In the genomic region with DNA sequence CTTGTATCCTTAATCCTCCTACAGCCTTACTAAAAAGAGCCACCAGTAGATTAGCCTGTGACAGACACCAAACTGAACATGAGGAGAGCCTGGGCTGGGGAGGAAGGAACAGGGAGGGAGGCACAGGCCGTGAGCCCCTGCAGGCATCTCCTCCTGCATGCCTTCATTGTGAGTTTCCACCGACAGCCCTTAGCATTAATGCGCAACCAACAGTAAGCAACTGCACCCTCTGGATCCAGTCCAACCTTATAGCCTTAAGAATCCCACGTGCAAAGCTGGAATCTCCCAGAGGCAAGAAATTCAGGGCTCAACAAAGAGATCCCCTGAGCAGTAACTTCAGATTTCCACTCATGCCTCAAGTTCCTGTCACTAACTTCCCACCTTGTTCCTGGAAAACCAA, we compare ENCODE assay signal across 8 cellular contexts.
DNase-seq lines count a peak whose midpoint lies in the region; ATAC-seq and TF ChIP-seq lines count a peak whose summit lies in the region.

No MANE protein-coding gene starts in this region.

- no peak for TF ChIP-seq CTCF in foreskin fibroblast (IDR thresholded peaks at IDR 0.05; ENCODE audit: low read depth, low read length)

- H3K27me3 Mint-ChIP-seq in activated CD4-positive, alpha-beta T cell treated with anti-CD3 and anti-CD28 coated beads, Interleukin-2, amount 10 ng/mL, durations not matched to agents 7 days and 5 days = no peaks in the 10 kb centered on the region
- H3K27me3 Mint-ChIP-seq in activated CD4-positive, alpha-beta memory T cell treated with anti-CD3 and anti-CD28 coated beads, Interleukin-2, amount 10 ng/mL, durations not matched to agents 7 days and 5 days = no peaks in the 10 kb centered on the region
- no peaks in the 10 kb centered on the region for H3K27me3 Mint-ChIP-seq in stimulated activated naive B cell treated with anti-CD40 and anti-IgM and Interleukin-4, amounts not matched to agents 10 μg/mL and 1 μg/mL and 100 μg/mL, for 72 hours

- POLR2A ChIA-PET in activated CD4-positive, alpha-beta T cell treated with anti-CD3 and anti-CD28 coated beads, Interleukin-2, amount 10 ng/mL, durations not matched to agents 7 days and 5 days (lab: Charles Lee) = no interaction called here
- POLR2A ChIA-PET in activated CD4-positive, alpha-beta memory T cell treated with anti-CD3 and anti-CD28 coated beads, Interleukin-2, amount 10 ng/mL, durations not matched to agents 7 days and 5 days (lab: Charles Lee) = interaction anchor here (1.0 to 31.4 kb wide), 8 partner anchors 14 to 211 kb away, joined by 3 to 1025 read pairs (median 157); no protein-coding TSS in a partner anchor

- H3K4me1 Mint-ChIP-seq in activated CD4-positive, alpha-beta T cell treated with anti-CD3 and anti-CD28 coated beads, Interleukin-2, amount 10 ng/mL, durations not matched to agents 7 days and 5 days = peaks cover 96% of the 10 kb centered on the region
- H3K4me1 Mint-ChIP-seq in activated CD4-positive, alpha-beta memory T cell treated with anti-CD3 and anti-CD28 coated beads, Interleukin-2, amount 10 ng/mL, durations not matched to agents 7 days and 5 days = peaks cover 97% of the 10 kb centered on the region
- H3K4me1 Mint-ChIP-seq in stimulated activated naive B cell treated with anti-CD40 and anti-IgM and Interleukin-4, amounts not matched to agents 10 μg/mL and 1 μg/mL and 100 μg/mL, for 72 hours = peaks cover 76 to 95% of the 10 kb centered on the region in 2 donors

- peak overlapping the region; percentile 89 for H3K27ac Mint-ChIP-seq in activated CD4-positive, alpha-beta T cell treated with anti-CD3 and anti-CD28 coated beads, Interleukin-2, amount 10 ng/mL, durations not matched to agents 7 days and 5 days
- H3K27ac Mint-ChIP-seq in activated CD4-positive, alpha-beta memory T cell treated with anti-CD3 and anti-CD28 coated beads, Interleukin-2, amount 10 ng/mL, durations not matched to agents 7 days and 5 days = peak overlapping the region; percentile 85
- H3K27ac Mint-ChIP-seq in stimulated activated naive B cell treated with anti-CD40 and anti-IgM and Interleukin-4, amounts not matched to agents 10 μg/mL and 1 μg/mL and 100 μg/mL, for 72 hours = peak overlapping the region; percentile 93

- no peak for ATAC-seq in stimulated activated naive B cell treated with anti-CD40 and anti-IgM and Interleukin-4, amounts not matched to agents 10 μg/mL and 1 μg/mL and 100 μg/mL, for 72 hours (replicated peaks)
- ATAC-seq in HG02970 (IDR thresholded peaks at IDR 0.05; ENCODE audit: low FRiP score, unreplicated experiment) (no peak), GM18873 (IDR thresholded peaks at IDR 0.05; ENCODE audit: low FRiP score, unreplicated experiment) (no peak)

- H3K9me3 Mint-ChIP-seq in activated CD4-positive, alpha-beta T cell treated with anti-CD3 and anti-CD28 coated beads, Interleukin-2, amount 10 ng/mL, durations not matched to agents 7 days and 5 days = no peaks in the 10 kb centered on the region
- H3K9me3 Mint-ChIP-seq in activated CD4-positive, alpha-beta memory T cell treated with anti-CD3 and anti-CD28 coated beads, Interleukin-2, amount 10 ng/mL, durations not matched to agents 7 days and 5 days = no peaks in the 10 kb centered on the region
- H3K9me3 Mint-ChIP-seq in stimulated activated naive B cell treated with anti-CD40 and anti-IgM and Interleukin-4, amounts not matched to agents 10 μg/mL and 1 μg/mL and 100 μg/mL, for 72 hours = peaks cover 0 to 2% of the 10 kb centered on the region in 2 donors

- H3K4me3 Mint-ChIP-seq in activated CD4-positive, alpha-beta T cell treated with anti-CD3 and anti-CD28 coated beads, Interleukin-2, amount 10 ng/mL, durations not matched to agents 7 days and 5 days = peak overlapping the region; percentile 69
- H3K4me3 Mint-ChIP-seq in activated CD4-positive, alpha-beta memory T cell treated with anti-CD3 and anti-CD28 coated beads, Interleukin-2, amount 10 ng/mL, durations not matched to agents 7 days and 5 days = peak overlapping the region; percentile 19
- H3K4me3 Mint-ChIP-seq in stimulated activated naive B cell treated with anti-CD40 and anti-IgM and Interleukin-4, amounts not matched to agents 10 μg/mL and 1 μg/mL and 100 μg/mL, for 72 hours = peak overlapping the region in 1 of 2 donors; percentile 10

- no peak for DNase-seq in activated CD4-positive, alpha-beta T cell treated with anti-CD3 and anti-CD28 coated beads, Interleukin-2, amount 10 ng/mL, durations not matched to agents 7 days and 5 days
- no peak for DNase-seq in activated CD4-positive, alpha-beta T cell treated with anti-CD3 and anti-CD28 coated beads, Interleukin-2, amount 50 U/mL, for 4 hours
- DNase-seq in activated CD4-positive, alpha-beta memory T cell treated with anti-CD3 and anti-CD28 coated beads, Interleukin-2, amount 10 ng/mL, durations not matched to agents 7 days and 5 days = no peak
- DNase-seq in foreskin fibroblast (peak; percentile 86 to 92), OCI-M1 (lab: John Stamatoyannopoulos, UW) (no peak)
- DNase-seq in stimulated activated naive B cell treated with anti-CD40 and anti-IgM and Interleukin-4, amounts not matched to agents 10 μg/mL and 1 μg/mL and 100 μg/mL, for 72 hours = no peak

- H3K4me3 ChIP-seq in foreskin fibroblast (ENCODE audit: low read depth in 1 of 2, low read length in 2 of 2) = no peak overlapping the region

- CTCF ChIA-PET in activated CD4-positive, alpha-beta T cell treated with anti-CD3 and anti-CD28 coated beads, Interleukin-2, amount 10 ng/mL, durations not matched to agents 7 days and 5 days (lab: Charles Lee) = interaction anchor here (1.1 to 3.6 kb wide), 5 partner anchors 9 to 216 kb away, joined by 3 to 13 read pairs (median 8); no protein-coding TSS in a partner anchor
- CTCF ChIA-PET in activated CD4-positive, alpha-beta memory T cell treated with anti-CD3 and anti-CD28 coated beads, Interleukin-2, amount 10 ng/mL, durations not matched to agents 7 days and 5 days (lab: Charles Lee) = interaction anchor here (1.1 to 4.8 kb wide), 4 partner anchors 9 to 212 kb away, joined by 5 to 29 read pairs (median 7); no protein-coding TSS in a partner anchor

- H3K36me3 Mint-ChIP-seq in activated CD4-positive, alpha-beta T cell treated with anti-CD3 and anti-CD28 coated beads, Interleukin-2, amount 10 ng/mL, durations not matched to agents 7 days and 5 days (ENCODE audit: low read depth) = peaks cover 89% of the 10 kb centered on the region
- H3K36me3 Mint-ChIP-seq in activated CD4-positive, alpha-beta memory T cell treated with anti-CD3 and anti-CD28 coated beads, Interleukin-2, amount 10 ng/mL, durations not matched to agents 7 days and 5 days (ENCODE audit: low read depth) = peaks cover 87% of the 10 kb centered on the region
- peaks cover 52 to 58% of the 10 kb centered on the region in 2 donors for H3K36me3 Mint-ChIP-seq in stimulated activated naive B cell treated with anti-CD40 and anti-IgM and Interleukin-4, amounts not matched to agents 10 μg/mL and 1 μg/mL and 100 μg/mL, for 72 hours

Comparison
In these comparisons a context has a peak if more than half of its experiments do, and no peak if none do; other contexts are left out.
1. DNase-seq: peak in foreskin fibroblast (2 of 2); none in activated CD4-positive, alpha-beta T cell treated with anti-CD3 and anti-CD28 coated beads, Interleukin-2, amount 10 ng/mL, durations not matched to agents 7 days and 5 days (single experiment), activated CD4-positive, alpha-beta T cell treated with anti-CD3 and anti-CD28 coated beads, Interleukin-2, amount 50 U/mL, for 4 hours (0 of 2), activated CD4-positive, alpha-beta memory T cell treated with anti-CD3 and anti-CD28 coated beads, Interleukin-2, amount 10 ng/mL, durations not matched to agents 7 days and 5 days (single experiment), stimulated activated naive B cell treated with anti-CD40 and anti-IgM and Interleukin-4, amounts not matched to agents 10 μg/mL and 1 μg/mL and 100 μg/mL, for 72 hours (single experiment) and OCI-M1 (single experiment).
2. Peak in every context shown above with its lines, with median percentiles within 50 percentile points of each other: H3K27ac Mint-ChIP-seq.